In the genomic region with DNA sequence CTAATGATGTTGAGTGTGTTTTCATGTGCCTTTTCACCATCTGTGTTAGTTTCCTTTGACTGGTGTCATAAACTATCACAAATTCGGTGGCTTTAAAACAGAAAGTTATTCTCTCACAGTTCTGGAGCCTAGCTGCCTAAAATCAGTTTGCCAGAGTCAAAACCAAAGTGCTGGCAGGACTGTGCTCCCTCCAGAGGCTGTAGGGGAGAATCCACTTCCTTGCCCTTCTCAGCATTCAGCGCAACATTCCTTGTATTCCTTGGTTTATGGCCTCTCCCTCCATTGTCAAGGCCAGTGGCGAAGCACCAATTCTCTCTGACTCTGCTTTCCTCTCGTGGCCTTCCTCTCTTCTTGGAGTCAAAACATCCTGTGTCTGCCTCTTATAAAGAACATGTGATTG, we compare ENCODE assay signal across 12 cellular contexts.
DNase-seq lines count a peak whose midpoint lies in the region; ATAC-seq and TF ChIP-seq lines count a peak whose summit lies in the region.
"Had no signal": no experiment of that assay in that cellular context is flagged by ENCODE, and none has a peak within 500 bp of the region (broad histone marks: within the 10 kb centered on the region; RNA-seq: fewer than 3 reads in every experiment).

No MANE protein-coding gene starts in this region.

- WGBS in aorta, 2 donors: 54 to 72% methylated on average over 4 of the region's 4 CpGs

- H3K9me3 ChIP-seq in aorta (ENCODE audit: control insufficient read depth, low read length): no peaks in the 10 kb centered on the region
- H3K9me3 ChIP-seq: BLaER1 treated with 17β-estradiol and CSF1 and Interleukin-3, amounts not matched to agents 10 nM and 100 nM; ovary had no signal

- H3K27ac ChIP-seq in aorta (ENCODE audit: low read depth in 1 of 2, low read length in 2 of 2): no peak overlapping the region
- H3K27ac ChIP-seq: BLaER1 treated with 17β-estradiol and CSF1 and Interleukin-3, amounts not matched to agents 10 nM and 100 nM; ovary; PC-9 had no signal

- ATAC-seq in Right ventricle myocardium inferior (peak; percentile 76), aorta (ENCODE audit: low FRiP score) (peak; percentile 50), GM21737 (IDR thresholded peaks at IDR 0.05; ENCODE audit: unreplicated experiment) (no peak)

- TF ChIP-seq CTCF in astrocyte of the spinal cord (IDR thresholded peaks at IDR 0.05; ENCODE audit: low read depth, low read length): peak; percentile 49

- in situ Hi-C loops in astrocyte of the spinal cord (cut with HindIII; ENCODE audit: low sequenced_read_pairs): no loop called here

- H3K4me1 ChIP-seq in aorta (ENCODE audit: control insufficient read depth in 1 of 2, insufficient read depth in 2 of 2, low read length in 2 of 2): no peaks in the 10 kb centered on the region
- H3K4me1 ChIP-seq: BLaER1 treated with 17β-estradiol and CSF1 and Interleukin-3, amounts not matched to agents 10 nM and 100 nM had no signal

- intact Hi-C loops in Right ventricle myocardium inferior (cut with DNase I) (no loop called here), cardiac septum (cut with DNase I) (no loop called here), aorta (cut with DNase I) (no loop called here)

- H3K36me3 ChIP-seq in aorta (ENCODE audit: control insufficient read depth in 1 of 2, insufficient read depth in 2 of 2, low read length in 1 of 2): no peaks in the 10 kb centered on the region
- H3K36me3 ChIP-seq: BLaER1 treated with 17β-estradiol and CSF1 and Interleukin-3, amounts not matched to agents 10 nM and 100 nM; ovary had no signal

- no peaks in the 10 kb centered on the region for H3K27me3 ChIP-seq in aorta (ENCODE audit: control insufficient read depth in 1 of 2, insufficient read depth in 2 of 2, low read length in 1 of 2)
- H3K27me3 ChIP-seq: BLaER1 treated with 17β-estradiol and CSF1 and Interleukin-3, amounts not matched to agents 10 nM and 100 nM; ovary had no signal

- DNase-seq in Right ventricle myocardium inferior (ENCODE audit: missing footprints) (no peak), cardiac septum (ENCODE audit: low spot score) (no peak), astrocyte of the spinal cord (ENCODE audit: low read depth, low spot score) (peak; percentile 29), iPS DF 4.7 (ENCODE audit: extremely low read depth, low spot score) (peak; percentile 28), aorta (no peak), anterior cingulate cortex (lab: John Stamatoyannopoulos, UW) (no peak), NCI-H524 (lab: John Stamatoyannopoulos, UW) (no peak)
- DNase-seq: activated naive CD8-positive, alpha-beta T cell treated with anti-CD3 and anti-CD28 coated beads, Interleukin-2, amount 10 ng/mL, durations not matched to agents 7 days and 5 days; PC-9 had no signal

- H3K4me3 ChIP-seq in astrocyte of the spinal cord (ENCODE audit: low read depth, low read length) (no peak overlapping the region), aorta (ENCODE audit: low read length in 2 of 2) (no peak overlapping the region)
- H3K4me3 ChIP-seq: BLaER1 treated with 17β-estradiol and CSF1 and Interleukin-3, amounts not matched to agents 10 nM and 100 nM; ovary; PC-9 had no signal

Comparison
In these comparisons a context has a peak if more than half of its experiments do, and no peak if none do; other contexts are left out.
1. DNase-seq: peak in astrocyte of the spinal cord (single experiment) and iPS DF 4.7 (single experiment); none in Right ventricle myocardium inferior (single experiment), cardiac septum (single experiment), aorta (0 of 2), anterior cingulate cortex (0 of 58) and NCI-H524 (0 of 2).